ENCODE assay signal across 27 cellular contexts in the genomic region with DNA sequence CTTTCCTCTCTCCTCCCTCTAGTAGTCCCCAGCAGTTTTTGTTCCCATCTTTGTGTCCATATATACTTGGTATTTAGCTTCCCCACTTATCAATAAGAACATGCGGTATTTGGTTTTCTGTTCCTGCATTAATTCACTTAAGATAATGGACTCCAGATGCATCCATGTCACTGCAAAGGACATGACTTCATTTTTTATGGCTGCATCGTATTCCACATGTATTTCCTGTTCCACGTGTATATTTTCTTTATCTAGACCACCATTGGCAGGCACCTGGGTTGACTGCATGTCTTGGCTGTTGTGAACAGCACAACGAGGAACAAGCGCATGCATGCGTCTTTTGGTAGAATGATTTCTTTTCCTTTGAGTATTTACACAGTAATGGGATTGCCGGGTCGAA. TPM values are rescaled to one million over a fixed set of nuclear protein-coding genes. Genes with fewer than 3 reads are reported as not detected.
DNase-seq lines count a peak whose midpoint lies in the region; ATAC-seq, FAIRE-seq and TF ChIP-seq lines count a peak whose summit lies in the region.
"Had no signal": no experiment of that assay in that cellular context is flagged by ENCODE, and none has a peak within 500 bp of the region (broad histone marks: within the 10 kb centered on the region; RNA-seq: fewer than 3 reads in every experiment).

No MANE protein-coding gene starts in this region.

- peaks cover 46% of the 10 kb centered on the region for H3K4me1 Mint-ChIP-seq in activated T-cell treated with anti-CD3 and anti-CD28 coated beads, Interleukin-2, amount 50 U/mL, for 72 hours (ENCODE audit: low read depth)
- H3K4me1 Mint-ChIP-seq in activated T-helper 1 cell treated with anti-CD3 and anti-CD28 coated beads, Interleukin-12 subunit alpha, Interleukin-12 subunit beta, Interleukin-2, Interleukin-4 antibody, amounts not matched to agents 30 ng/mL and 10 ng/mL and 1 ng/mL, durations not matched to agents 14 hours and 24 hours and 36 hours (ENCODE audit: low read depth), result peaks cover 44% of the 10 kb centered on the region
- H3K4me1 Mint-ChIP-seq in GM23338 (peaks cover under 1% of the 10 kb centered on the region; the same call in 1 of the 3 replicates), neural progenitor cell (peaks cover 11% of the 10 kb centered on the region)

- no peak for TF ChIP-seq EP300 in K562 (IDR thresholded peaks at IDR 0.05; ENCODE audit: low read length)

- H3K27me3 Mint-ChIP-seq in activated T-cell treated with anti-CD3 and anti-CD28 coated beads, Interleukin-2, amount 50 U/mL, for 72 hours (ENCODE audit: low read depth), result no peaks in the 10 kb centered on the region
- no peaks in the 10 kb centered on the region for H3K27me3 Mint-ChIP-seq in activated T-helper 1 cell treated with anti-CD3 and anti-CD28 coated beads, Interleukin-12 subunit alpha, Interleukin-12 subunit beta, Interleukin-2, Interleukin-4 antibody, amounts not matched to agents 30 ng/mL and 10 ng/mL and 1 ng/mL, durations not matched to agents 14 hours and 24 hours and 36 hours (ENCODE audit: insufficient read depth)
- H3K27me3 Mint-ChIP-seq in GM23338 (ENCODE audit: insufficient read depth, low read depth, poor library complexity) (no peaks in the 10 kb centered on the region), neural progenitor cell (ENCODE audit: insufficient read depth, low read depth) (no peaks in the 10 kb centered on the region)
- H3K27me3 Mint-ChIP-seq: CD4-positive, alpha-beta T cell; CD8-positive, alpha-beta memory T cell had no signal

- H3K27me3 ChIP-seq in K562 (ENCODE audit: control insufficient read depth in 2 of 2, insufficient read depth in 2 of 2, low read length in 2 of 2) (no peaks in the 10 kb centered on the region), GM23338 (ENCODE audit: insufficient read depth) (no peaks in the 10 kb centered on the region), neural progenitor cell (no peaks in the 10 kb centered on the region)
- H3K27me3 ChIP-seq: BE2C; BLaER1 treated with 17β-estradiol and CSF1 and Interleukin-3, amounts not matched to agents 10 nM and 100 nM had no signal

- no peaks in the 10 kb centered on the region for H3K9me3 Mint-ChIP-seq in activated T-cell treated with anti-CD3 and anti-CD28 coated beads, Interleukin-2, amount 50 U/mL, for 72 hours
- no peaks in the 10 kb centered on the region for H3K9me3 Mint-ChIP-seq in activated T-helper 1 cell treated with anti-CD3 and anti-CD28 coated beads, Interleukin-12 subunit alpha, Interleukin-12 subunit beta, Interleukin-2, Interleukin-4 antibody, amounts not matched to agents 30 ng/mL and 10 ng/mL and 1 ng/mL, durations not matched to agents 14 hours and 24 hours and 36 hours
- H3K9me3 Mint-ChIP-seq in GM23338, result no peaks in the 10 kb centered on the region
- H3K9me3 Mint-ChIP-seq in neural progenitor cell, result no peaks in the 10 kb centered on the region
- H3K9me3 Mint-ChIP-seq: CD14-positive monocyte; CD4-positive, alpha-beta T cell; CD8-positive, alpha-beta memory T cell; H9; HFFc6 had no signal

- no peak overlapping the region for H3K4me3 Mint-ChIP-seq in activated T-cell treated with anti-CD3 and anti-CD28 coated beads, Interleukin-2, amount 50 U/mL, for 72 hours
- no peak overlapping the region for H3K4me3 Mint-ChIP-seq in activated T-helper 1 cell treated with anti-CD3 and anti-CD28 coated beads, Interleukin-12 subunit alpha, Interleukin-12 subunit beta, Interleukin-2, Interleukin-4 antibody, amounts not matched to agents 30 ng/mL and 10 ng/mL and 1 ng/mL, durations not matched to agents 14 hours and 24 hours and 36 hours
- no peak overlapping the region for H3K4me3 Mint-ChIP-seq in GM23338
- no peak overlapping the region for H3K4me3 Mint-ChIP-seq in neural progenitor cell
- H3K4me3 Mint-ChIP-seq: CD14-positive monocyte; CD4-positive, alpha-beta T cell; CD8-positive, alpha-beta memory T cell; H9; HFFc6 had no signal

- ATAC-seq in activated T-cell treated with anti-CD3 and anti-CD28 coated beads, Interleukin-2, amount 50 U/mL, for 72 hours (replicated peaks in 1 of 2), result no peak
- ATAC-seq in K562 (no peak), GM23338 (no peak)
- ATAC-seq: A549, GM12878, HCT116 had no signal

- H3K9ac ChIP-seq in K562 (ENCODE audit: insufficient read depth in 1 of 2, low read depth in 2 of 2, low read length in 2 of 2) (no peak overlapping the region), neural progenitor cell (no peak overlapping the region)
- H3K9ac ChIP-seq: BLaER1 treated with 17β-estradiol and CSF1 and Interleukin-3, amounts not matched to agents 10 nM and 100 nM; GM23248 had no signal

- H3K79me2 ChIP-seq in K562 (ENCODE audit: control insufficient read depth, insufficient read depth, low read length) (peaks cover 23% of the 10 kb centered on the region), GM23338 (replicated peaks; ENCODE audit: insufficient read depth) (peaks cover 36% of the 10 kb centered on the region), neural progenitor cell (ENCODE audit: low read depth) (peaks cover 32% of the 10 kb centered on the region)

- CTCF ChIA-PET in HEK293 (lab: Yijun Ruan, JAX) (no interaction called here), K562 (lab: Yijun Ruan, JAX; ENCODE audit: low intra/inter-chr PET ratio) (no interaction called here)

- no peak for FAIRE-seq in K562 (lab: Jason Lieb, UNC)
- FAIRE-seq: A549, D721Med, GM12878, GM19239 had no signal

- TF ChIP-seq CTCF in HEK293 (tag by site-specific recombination; IDR thresholded peaks at IDR 0.05) (no peak), K562 (IDR thresholded peaks at IDR 0.05 in 2 of 3, conservative IDR thresholded peaks at IDR 0.05 in 1 of 3; ENCODE audit: insufficient read depth in 2 of 3, low read depth in 1 of 3, low read length in 3 of 3) (no peak), GM23338 (conservative IDR thresholded peaks at IDR 0.05; ENCODE audit: low read depth in 2 of 2) (no peak), neural progenitor cell (IDR thresholded peaks at IDR 0.05) (no peak)

- H3K9me3 ChIP-seq in HEK293 (ENCODE audit: control insufficient read depth, insufficient read depth, low read depth, low read length) (no peaks in the 10 kb centered on the region), K562 (replicated peaks; ENCODE audit: control insufficient read depth, insufficient read depth, low read depth, low read length) (no peaks in the 10 kb centered on the region), neural progenitor cell (ENCODE audit: low read depth) (no peaks in the 10 kb centered on the region)
- H3K9me3 ChIP-seq: A549; BE2C; BLaER1 treated with 17β-estradiol and CSF1 and Interleukin-3, amounts not matched to agents 10 nM and 100 nM had no signal

- 90% methylated on average over 8 of the region's 8 CpGs for WGBS in K562 (ENCODE audit: insufficient coverage, low coverage, missing lambda C conversion rate)

- peak overlapping the region; percentile 13 for H3K27ac Mint-ChIP-seq in activated T-cell treated with anti-CD3 and anti-CD28 coated beads, Interleukin-2, amount 50 U/mL, for 72 hours
- peak overlapping the region; percentile 10 for H3K27ac Mint-ChIP-seq in activated T-helper 1 cell treated with anti-CD3 and anti-CD28 coated beads, Interleukin-12 subunit alpha, Interleukin-12 subunit beta, Interleukin-2, Interleukin-4 antibody, amounts not matched to agents 30 ng/mL and 10 ng/mL and 1 ng/mL, durations not matched to agents 14 hours and 24 hours and 36 hours
- H3K27ac Mint-ChIP-seq in GM23338, result no peak overlapping the region
- H3K27ac Mint-ChIP-seq in neural progenitor cell, result no peak overlapping the region
- H3K27ac Mint-ChIP-seq: CD4-positive, alpha-beta T cell; H9; HFFc6 had no signal

- no peak overlapping the region for H3K4me3 ChIP-seq in HEK293 (ENCODE audit: low read depth, low read length)
- no peak overlapping the region for H3K4me3 ChIP-seq in K562
- H3K4me3 ChIP-seq in GM23338, result no peak overlapping the region
- no peak overlapping the region for H3K4me3 ChIP-seq in neural progenitor cell
- H3K4me3 ChIP-seq: A549; BLaER1 treated with 17β-estradiol and CSF1 and Interleukin-3, amounts not matched to agents 10 nM and 100 nM; GM12878; GM23248 had no signal

- H3K9me1 ChIP-seq in K562 (ENCODE audit: control insufficient read depth, insufficient read depth, low read length), result no peaks in the 10 kb centered on the region

- no peak overlapping the region for H3K4me2 ChIP-seq in K562 (ENCODE audit: insufficient read depth, low read length)
- H3K4me2 ChIP-seq in GM23338, result no peak overlapping the region
- H3K4me2 ChIP-seq in neural progenitor cell, result no peak overlapping the region
- H3K4me2 ChIP-seq: A549; BLaER1 treated with 17β-estradiol and CSF1 and Interleukin-3, amounts not matched to agents 10 nM and 100 nM had no signal

- intact Hi-C loops in activated T-helper 1 cell treated with anti-CD3 and anti-CD28 coated beads, Interleukin-12 subunit alpha, Interleukin-12 subunit beta, Interleukin-2, Interleukin-4 antibody, amounts not matched to agents 30 ng/mL and 10 ng/mL and 1 ng/mL, durations not matched to agents 14 hours and 24 hours and 36 hours (cut with micrococcal nuclease), result no loop called here
- intact Hi-C loops in K562 (cut with micrococcal nuclease), result no loop called here

- DNase-seq in activated T-cell treated with anti-CD3 and anti-CD28 coated beads, Interleukin-2, amount 50 U/mL, for 72 hours, result no peak
- DNase-seq in activated T-cell treated with anti-CD3 and anti-CD28 coated beads, Interleukin-2, amount 50 U/mL, for 48 hours, result no peak
- no peak for DNase-seq in activated T-helper 1 cell treated with anti-CD3 and anti-CD28 coated beads, Interleukin-12 subunit alpha, Interleukin-12 subunit beta, Interleukin-2, Interleukin-4 antibody, amounts not matched to agents 30 ng/mL and 10 ng/mL and 1 ng/mL, durations not matched to agents 14 hours and 24 hours and 36 hours (ENCODE audit: low spot score)
- DNase-seq in K562 (ENCODE audit: extremely low read depth in 1 of 4, low spot score in 3 of 4), result no peak
- DNase-seq in GM23338 (ENCODE audit: low spot score), result no peak
- no peak for DNase-seq in neural progenitor cell (ENCODE audit: low spot score)
- DNase-seq: 8988T; ACHN; AML-193; BE2C; CD4-positive, alpha-beta T cell; CD8-positive, alpha-beta memory T cell; DMS 273 treated with DMSO at 0.1 percent for 48 hours; DMS79; EL; GDM1; GM23248; H9; HFFc6 had no signal

- POLR2A ChIA-PET in HEK293 (lab: Yijun Ruan, JAX) (interaction anchor here (1.5 kb wide), 1 partner anchor 21 kb away, joined by 4 read pairs; a partner anchor contains a TSS), K562 (lab: Yijun Ruan, JAX) (interaction anchor here (0.6 kb wide), 1 partner anchor 17 kb away, joined by 3 read pairs; no protein-coding TSS in a partner anchor)

- no peak overlapping the region for H2AFZ ChIP-seq in K562 (ENCODE audit: low read depth, low read length)
- no peak overlapping the region for H2AFZ ChIP-seq in GM23338
- no peak overlapping the region for H2AFZ ChIP-seq in neural progenitor cell (replicated peaks)
- H2AFZ ChIP-seq: GM23248 had no signal

- H4K20me1 ChIP-seq in K562 (replicated peaks; ENCODE audit: control insufficient read depth, insufficient read depth, low read length) (no peaks in the 10 kb centered on the region), GM23338 (replicated peaks; ENCODE audit: insufficient read depth) (peaks cover 13% of the 10 kb centered on the region), neural progenitor cell (ENCODE audit: low read depth) (no peaks in the 10 kb centered on the region)

- TF ChIP-seq POLR2A in K562 (conservative IDR thresholded peaks at IDR 0.05), result no peak

- H3K27ac ChIP-seq in HEK293 (ENCODE audit: extremely low read depth, low read depth, low read length) (no peak overlapping the region), K562 (ENCODE audit: extremely low read depth, low read depth, low read length) (no peak overlapping the region), GM23338 (ENCODE audit: low read depth) (no peak overlapping the region), neural progenitor cell (no peak overlapping the region)
- H3K27ac ChIP-seq: A549; BLaER1 treated with 17β-estradiol and CSF1 and Interleukin-3, amounts not matched to agents 10 nM and 100 nM; GM23248 had no signal

- H3K4me1 ChIP-seq in HEK293 (ENCODE audit: control insufficient read depth, insufficient read depth, low read length), result no peaks in the 10 kb centered on the region
- peaks cover 4 to 8% of the 10 kb centered on the region in 2 experiments; a peak in 4 of 5 replicates for H3K4me1 ChIP-seq in K562 (replicated peaks in 1 of 2; ENCODE audit: control insufficient read depth in 2 of 2, insufficient read depth in 2 of 2, low read length in 2 of 2)
- peaks cover 2% of the 10 kb centered on the region; the same call in 1 of the 2 replicates for H3K4me1 ChIP-seq in GM23338 (ENCODE audit: insufficient read depth)
- peaks cover under 1% of the 10 kb centered on the region for H3K4me1 ChIP-seq in neural progenitor cell
- H3K4me1 ChIP-seq: BE2C had no signal

- BruUV-seq in K562 (replicated peaks; lab: Mats Ljungman, UMichigan), result no TSS peak

- 0 out of 2 replicates have a peak, but pooled peaks cover 3% of the 10 kb centered on the region for H3F3A ChIP-seq in GM23338 (replicated peaks; ENCODE audit: low read depth)
- no peaks in the 10 kb centered on the region for H3F3A ChIP-seq in neural progenitor cell (ENCODE audit: low read depth)

- in situ Hi-C loops in K562 (cut with MboI), result no loop called here

- peaks cover 32 to 45% of the 10 kb centered on the region in 2 donors for H3K36me3 Mint-ChIP-seq in activated T-cell treated with anti-CD3 and anti-CD28 coated beads, Interleukin-2, amount 50 U/mL, for 72 hours (ENCODE audit: insufficient read depth in 2 of 2)
- H3K36me3 Mint-ChIP-seq in activated T-helper 1 cell treated with anti-CD3 and anti-CD28 coated beads, Interleukin-12 subunit alpha, Interleukin-12 subunit beta, Interleukin-2, Interleukin-4 antibody, amounts not matched to agents 30 ng/mL and 10 ng/mL and 1 ng/mL, durations not matched to agents 14 hours and 24 hours and 36 hours (ENCODE audit: low read depth), result peaks cover 55% of the 10 kb centered on the region
- H3K36me3 Mint-ChIP-seq in GM23338 (ENCODE audit: low read depth) (peaks cover 59% of the 10 kb centered on the region), neural progenitor cell (peaks cover 24% of the 10 kb centered on the region)

- H3K9me2 ChIP-seq in GM23338 (ENCODE audit: insufficient read depth), result no peaks in the 10 kb centered on the region

- H3K36me3 ChIP-seq in HEK293 (ENCODE audit: control insufficient read depth in 2 of 2, insufficient read depth in 1 of 2, low read length in 2 of 2) (peaks cover 33 to 79% of the 10 kb centered on the region in 2 experiments; a peak in 2 of 3 replicates), K562 (ENCODE audit: control insufficient read depth, insufficient read depth, low read length) (peaks cover 64% of the 10 kb centered on the region), GM23338 (ENCODE audit: insufficient read depth) (peaks cover 31% of the 10 kb centered on the region), neural progenitor cell (no peaks in the 10 kb centered on the region)

- TF ChIP-seq RAD21 in K562 (CRISPR knock-in tag; conservative IDR thresholded peaks at IDR 0.05 in 1 of 2, IDR thresholded peaks at IDR 0.05 in 1 of 2), result no peak

RNA-seq across cellular contexts. Expression of a gene that starts 6.2 kb away (rescaled TPM):
- total RNA-seq in activated T-cell treated with anti-CD3 and anti-CD28 coated beads, Interleukin-2, amount 50 U/mL, for 72 hours, result 10 to 100 TPM; 10.4 to 16.1 TPM
- 21.7 and 23.1 TPM in 2 replicates for total RNA-seq in activated T-helper 1 cell treated with anti-CD3 and anti-CD28 coated beads, Interleukin-12 subunit alpha, Interleukin-12 subunit beta, Interleukin-2, Interleukin-4 antibody, amounts not matched to agents 30 ng/mL and 10 ng/mL and 1 ng/mL, durations not matched to agents 14 hours and 24 hours and 36 hours
- 23.5 and 37.2 TPM in 2 replicates for total RNA-seq in K562 (2011; cell fraction: chromatin; rRNA removed; ENCODE audit: low replicate concordance)
- total RNA-seq in K562 (2011; cell fraction: nucleolus; rRNA removed), result 21.8 and 28.7 TPM in 2 replicates
- total RNA-seq in K562 (2011; cell fraction: nucleoplasm; rRNA removed), result 13.2 and 19.8 TPM in 2 replicates
- total RNA-seq in K562 (2014; rRNA removed) (6.0 and 6.6 TPM in 2 replicates), K562 (2014; rRNA removed; fragmentation: Illumina TruSeq; extraction: Trizol) (5.3 and 5.6 TPM in 2 replicates), K562 (2015; rRNA removed; fragmentation: Illumina TruSeq; extraction: Trizol) (6.3 and 7.0 TPM in 2 replicates), K562 (2021) (6.3 and 6.4 TPM in 2 replicates), neural progenitor cell (ENCODE audit: low replicate concordance) (6.7 and 7.3 TPM in 2 replicates)
- polyA plus RNA-seq in K562 (2011; rRNA removed) (2.7 and 3.4 TPM in 2 replicates), K562 (2014; fragmentation: Illumina TruSeq; extraction: Trizol) (4.1 and 4.3 TPM in 2 replicates), K562 (2014; fragmentation: Nextera tagmentation; extraction: Ambion mirVana) (under 1 TPM; 0.62 to 0.70 TPM), K562 (2014; rRNA removed) (3.7 and 5.1 TPM in 2 replicates), GM23338 (2016; fragmentation: Nextera tagmentation; extraction: Ambion mirVana) (2.2 and 2.9 TPM in 2 replicates)
- 2.5 and 2.8 TPM in 2 replicates for polyA plus RNA-seq in K562 (2011; cell fraction: cytosol; rRNA removed)
- polyA plus RNA-seq in K562 (2011; cell fraction: nucleus; rRNA removed), result 3.9 and 4.7 TPM in 2 replicates
- polyA plus RNA-seq in K562 (2012), result 3.0 and 3.1 TPM in 2 replicates
- polyA minus RNA-seq in K562 (2011; rRNA and poly(A)+ RNA removed), result 13.0 and 14.1 TPM in 2 replicates
- 5.1 and 5.7 TPM in 2 replicates for polyA minus RNA-seq in K562 (2011; cell fraction: cytosol; rRNA and poly(A)+ RNA removed)
- 9.2 and 10.7 TPM in 2 replicates for polyA minus RNA-seq in K562 (2011; cell fraction: nucleus; rRNA and poly(A)+ RNA removed)
- total RNA-seq in GM23338 (2014; rRNA removed; shearing (Covaris generic)), result 5.8 and 6.3 TPM in 2 replicates

RNA-seq across cellular contexts. Expression of a gene that starts 20.8 kb away (rescaled TPM):
- total RNA-seq in activated T-cell treated with anti-CD3 and anti-CD28 coated beads, Interleukin-2, amount 50 U/mL, for 72 hours, result 1,000 to 10,000 TPM; 2,503 to 2,755 TPM
- total RNA-seq in activated T-helper 1 cell treated with anti-CD3 and anti-CD28 coated beads, Interleukin-12 subunit alpha, Interleukin-12 subunit beta, Interleukin-2, Interleukin-4 antibody, amounts not matched to agents 30 ng/mL and 10 ng/mL and 1 ng/mL, durations not matched to agents 14 hours and 24 hours and 36 hours, result 1,157 and 1,162 TPM in 2 replicates
- 400 and 555 TPM in 2 replicates for total RNA-seq in K562 (2011; cell fraction: chromatin; rRNA removed; ENCODE audit: low replicate concordance)
- 648 and 678 TPM in 2 replicates for total RNA-seq in K562 (2011; cell fraction: nucleolus; rRNA removed)
- total RNA-seq in K562 (2011; cell fraction: nucleoplasm; rRNA removed), result 701 and 1,157 TPM in 2 replicates
- 1,796 and 1,973 TPM in 2 replicates for total RNA-seq in K562 (2014; rRNA removed)
- total RNA-seq in K562 (2014; rRNA removed; fragmentation: Illumina TruSeq; extraction: Trizol), result 2,499 and 2,531 TPM in 2 replicates
- 3,220 and 3,261 TPM in 2 replicates for total RNA-seq in K562 (2015; rRNA removed; fragmentation: Illumina TruSeq; extraction: Trizol)
- 1,614 and 1,743 TPM in 2 replicates for total RNA-seq in K562 (2021)
- polyA plus RNA-seq in K562 (2011; rRNA removed), result 2,587 and 3,088 TPM in 2 replicates
- 2,689 and 4,292 TPM in 2 replicates for polyA plus RNA-seq in K562 (2011; cell fraction: cytosol; rRNA removed)
- 951 and 1,340 TPM in 2 replicates for polyA plus RNA-seq in K562 (2011; cell fraction: nucleus; rRNA removed)
- polyA plus RNA-seq in K562 (2012), result 1,770 and 3,341 TPM in 2 replicates
- 4,080 and 4,558 TPM in 2 replicates for polyA plus RNA-seq in K562 (2014; fragmentation: Illumina TruSeq; extraction: Trizol)
- polyA plus RNA-seq in K562 (2014; fragmentation: Nextera tagmentation; extraction: Ambion mirVana), result 1,000 to 10,000 TPM; 2,219 to 2,376 TPM
- polyA plus RNA-seq in K562 (2014; rRNA removed), result 2,953 and 3,005 TPM in 2 replicates
- 933 and 1,147 TPM in 2 replicates for polyA minus RNA-seq in K562 (2011; rRNA and poly(A)+ RNA removed)
- polyA minus RNA-seq in K562 (2011; cell fraction: cytosol; rRNA and poly(A)+ RNA removed), result 732 and 781 TPM in 2 replicates
- polyA minus RNA-seq in K562 (2011; cell fraction: nucleus; rRNA and poly(A)+ RNA removed), result 303 and 594 TPM in 2 replicates
- total RNA-seq in GM23338 (2014; rRNA removed; shearing (Covaris generic)), result 1,947 and 2,596 TPM in 2 replicates
- polyA plus RNA-seq in GM23338 (2016; fragmentation: Nextera tagmentation; extraction: Ambion mirVana), result 2,121 and 2,369 TPM in 2 replicates
- total RNA-seq in neural progenitor cell (ENCODE audit: low replicate concordance), result 2,064 and 2,640 TPM in 2 replicates

RNA-seq across cellular contexts. Expression of a gene that starts 20.9 kb away (rescaled TPM):
- total RNA-seq in activated T-cell treated with anti-CD3 and anti-CD28 coated beads, Interleukin-2, amount 50 U/mL, for 72 hours, result 10 to 100 TPM; 30.5 to 33.8 TPM
- 23.8 and 25.8 TPM in 2 replicates for total RNA-seq in activated T-helper 1 cell treated with anti-CD3 and anti-CD28 coated beads, Interleukin-12 subunit alpha, Interleukin-12 subunit beta, Interleukin-2, Interleukin-4 antibody, amounts not matched to agents 30 ng/mL and 10 ng/mL and 1 ng/mL, durations not matched to agents 14 hours and 24 hours and 36 hours
- total RNA-seq in K562 (2011; cell fraction: chromatin; rRNA removed; ENCODE audit: low replicate concordance), result 55.1 and 93.1 TPM in 2 replicates
- total RNA-seq in K562 (2011; cell fraction: nucleolus; rRNA removed), result 44.6 and 44.7 TPM in 2 replicates
- total RNA-seq in K562 (2011; cell fraction: nucleoplasm; rRNA removed), result 34.8 and 38.2 TPM in 2 replicates
- total RNA-seq in K562 (2014; rRNA removed) (9.0 and 9.9 TPM in 2 replicates), K562 (2014; rRNA removed; fragmentation: Illumina TruSeq; extraction: Trizol) (3.2 and 4.1 TPM in 2 replicates), K562 (2015; rRNA removed; fragmentation: Illumina TruSeq; extraction: Trizol) (4.6 and 5.5 TPM in 2 replicates), K562 (2021) (16.2 and 16.9 TPM in 2 replicates), neural progenitor cell (ENCODE audit: low replicate concordance) (6.7 and 14.2 TPM in 2 replicates)
- polyA plus RNA-seq in K562 (2011; rRNA removed) (4.7 and 6.1 TPM in 2 replicates), K562 (2014; fragmentation: Illumina TruSeq; extraction: Trizol) (6.2 and 7.4 TPM in 2 replicates), K562 (2014; fragmentation: Nextera tagmentation; extraction: Ambion mirVana) (under 1 TPM; 0.07 to 0.32 TPM), K562 (2014; rRNA removed) (8.5 and 11.3 TPM in 2 replicates), GM23338 (2016; fragmentation: Nextera tagmentation; extraction: Ambion mirVana) (12.8 and 16.1 TPM in 2 replicates)
- 3.1 and 6.4 TPM in 2 replicates for polyA plus RNA-seq in K562 (2011; cell fraction: cytosol; rRNA removed)
- polyA plus RNA-seq in K562 (2011; cell fraction: nucleus; rRNA removed), result 20.1 and 28.5 TPM in 2 replicates
- 6.8 and 13.7 TPM in 2 replicates for polyA plus RNA-seq in K562 (2012)
- polyA minus RNA-seq in K562 (2011; rRNA and poly(A)+ RNA removed), result 8.0 and 9.1 TPM in 2 replicates
- 5.1 and 7.0 TPM in 2 replicates for polyA minus RNA-seq in K562 (2011; cell fraction: cytosol; rRNA and poly(A)+ RNA removed)
- 14.7 and 16.1 TPM in 2 replicates for polyA minus RNA-seq in K562 (2011; cell fraction: nucleus; rRNA and poly(A)+ RNA removed)
- total RNA-seq in GM23338 (2014; rRNA removed; shearing (Covaris generic)), result 16.9 and 21.9 TPM in 2 replicates

RNA-seq across cellular contexts. Expression of a gene that starts 33.4 kb away (rescaled TPM):
- 10 to 100 TPM; 11.4 to 13.8 TPM for total RNA-seq in activated T-cell treated with anti-CD3 and anti-CD28 coated beads, Interleukin-2, amount 50 U/mL, for 72 hours
- total RNA-seq in activated T-helper 1 cell treated with anti-CD3 and anti-CD28 coated beads, Interleukin-12 subunit alpha, Interleukin-12 subunit beta, Interleukin-2, Interleukin-4 antibody, amounts not matched to agents 30 ng/mL and 10 ng/mL and 1 ng/mL, durations not matched to agents 14 hours and 24 hours and 36 hours, result 10.4 and 11.6 TPM in 2 replicates
- 9.0 and 31.6 TPM in 2 replicates for total RNA-seq in K562 (2011; cell fraction: chromatin; rRNA removed; ENCODE audit: low replicate concordance)
- 24.8 and 24.9 TPM in 2 replicates for total RNA-seq in K562 (2011; cell fraction: nucleolus; rRNA removed)
- 12.1 and 16.1 TPM in 2 replicates for total RNA-seq in K562 (2011; cell fraction: nucleoplasm; rRNA removed)
- total RNA-seq in K562 (2014; rRNA removed), result 9.7 and 12.6 TPM in 2 replicates
- 1.6 and 2.4 TPM in 2 replicates for total RNA-seq in K562 (2014; rRNA removed; fragmentation: Illumina TruSeq; extraction: Trizol)
- total RNA-seq in K562 (2015; rRNA removed; fragmentation: Illumina TruSeq; extraction: Trizol), result 5.2 and 6.7 TPM in 2 replicates
- total RNA-seq in K562 (2021), result 10.3 and 12.9 TPM in 2 replicates
- polyA plus RNA-seq in K562 (2011; rRNA removed), result 5.4 and 8.1 TPM in 2 replicates
- polyA plus RNA-seq in K562 (2011; cell fraction: cytosol; rRNA removed), result 7.3 and 17.7 TPM in 2 replicates
- 22.0 and 29.9 TPM in 2 replicates for polyA plus RNA-seq in K562 (2011; cell fraction: nucleus; rRNA removed)
- 6.4 and 7.8 TPM in 2 replicates for polyA plus RNA-seq in K562 (2012)
- 3.6 and 6.2 TPM in 2 replicates for polyA plus RNA-seq in K562 (2014; fragmentation: Illumina TruSeq; extraction: Trizol)
- polyA plus RNA-seq in K562 (2014; fragmentation: Nextera tagmentation; extraction: Ambion mirVana), result 1 to 10 TPM in 1 of 2 experiments, under 1 TPM in 1; 0.13 to 1.1 TPM
- polyA plus RNA-seq in K562 (2014; rRNA removed), result 9.9 and 10.4 TPM in 2 replicates
- 2.7 and 2.9 TPM in 2 replicates for polyA minus RNA-seq in K562 (2011; rRNA and poly(A)+ RNA removed)
- 6.7 and 7.1 TPM in 2 replicates for polyA minus RNA-seq in K562 (2011; cell fraction: cytosol; rRNA and poly(A)+ RNA removed)
- 8.3 and 8.9 TPM in 2 replicates for polyA minus RNA-seq in K562 (2011; cell fraction: nucleus; rRNA and poly(A)+ RNA removed)
- total RNA-seq in GM23338 (2014; rRNA removed; shearing (Covaris generic)), result 28.9 and 34.1 TPM in 2 replicates
- 16.3 and 18.9 TPM in 2 replicates for polyA plus RNA-seq in GM23338 (2016; fragmentation: Nextera tagmentation; extraction: Ambion mirVana)
- total RNA-seq in neural progenitor cell (ENCODE audit: low replicate concordance), result 9.4 and 22.8 TPM in 2 replicates

Comparison
In these comparisons a context has a peak if more than half of its experiments do, and no peak if none do; other contexts are left out.
1. H3K27ac Mint-ChIP-seq: peak in activated T-cell treated with anti-CD3 and anti-CD28 coated beads, Interleukin-2, amount 50 U/mL, for 72 hours (single experiment) and activated T-helper 1 cell treated with anti-CD3 and anti-CD28 coated beads, Interleukin-12 subunit alpha, Interleukin-12 subunit beta, Interleukin-2, Interleukin-4 antibody, amounts not matched to agents 30 ng/mL and 10 ng/mL and 1 ng/mL, durations not matched to agents 14 hours and 24 hours and 36 hours (single experiment); none in GM23338 (single experiment) and neural progenitor cell (single experiment).